Comparison of ENCODE assay signal across 14 cellular contexts in genomic region chr11:121448431-121448941, GRCh38. TPM values are rescaled to one million over a fixed set of nuclear protein-coding genes. Genes with fewer than 3 reads are reported as not detected.
A peak's percentile ranks its signal among the peaks of the same experiment; 100 is the strongest.
DNase-seq lines count a peak whose midpoint lies in the region; ATAC-seq, FAIRE-seq and TF ChIP-seq lines count a peak whose summit lies in the region.
"Had no signal": no experiment of that assay in that cellular context is flagged by ENCODE, and none has a peak within 500 bp of the region (broad histone marks: within the 10 kb centered on the region; RNA-seq: fewer than 3 reads in every experiment).

No MANE protein-coding gene starts in this region.

- H3K4me3 ChIP-seq in BLaER1 treated with 17β-estradiol and CSF1 and Interleukin-3, amounts not matched to agents 10 nM and 100 nM = no peak overlapping the region
- H3K4me3 ChIP-seq in SU-DHL-6 (ENCODE audit: insufficient read depth, low read length, poor library complexity, severe bottlenecking) = no peak overlapping the region
- H3K4me3 ChIP-seq in suprapubic skin = no peak overlapping the region
- H3K4me3 ChIP-seq: cardiac muscle cell, esophagus muscularis mucosa, sigmoid colon, uterus had no signal

- FAIRE-seq in GM18507 (lab: Jason Lieb, UNC) = peak; percentile 87

- WGBS in suprapubic skin = 78% methylated on average over 3 of the region's 3 CpGs

- no peak overlapping the region for H3K9ac ChIP-seq in BLaER1 treated with 17β-estradiol and CSF1 and Interleukin-3, amounts not matched to agents 10 nM and 100 nM
- peak overlapping the region; percentile 96 for H3K9ac ChIP-seq in SU-DHL-6 (ENCODE audit: low read length)

- no peak for DNase-seq in GM18507 (ENCODE audit: extremely low spot score, insufficient read length, low read depth)
- peak; percentile 73 for DNase-seq in islet precursor cell
- DNase-seq in NCI-H82 (lab: John Stamatoyannopoulos, UW) = no peak
- no peak for DNase-seq in suprapubic skin (ENCODE audit: low spot score in 2 of 2)
- DNase-seq in NCI-H82 treated with DMSO at 0.1 percent for 48 hours (lab: John Stamatoyannopoulos, UW; ENCODE audit: unreplicated experiment) = no peak
- DNase-seq: BE2C, NCI-H526 treated with DMSO at 0.1 percent for 48 hours, sigmoid colon, uterus had no signal

- H4K20me1 ChIP-seq in BLaER1 treated with 17β-estradiol and CSF1 and Interleukin-3, amounts not matched to agents 10 nM and 100 nM = no peaks in the 10 kb centered on the region
- no peaks in the 10 kb centered on the region for H4K20me1 ChIP-seq in SU-DHL-6 (ENCODE audit: low read depth, low read length)

- no peak for TF ChIP-seq EP300 in suprapubic skin (IDR thresholded peaks at IDR 0.05)

- peaks cover 0 to 8% (median 0%) of the 10 kb centered on the region in 11 experiments; a peak in 4 of 22 replicates for H3K9me3 ChIP-seq in BLaER1 treated with 17β-estradiol and CSF1 and Interleukin-3, amounts not matched to agents 10 nM and 100 nM (replicated peaks in 1 of 11)
- no peaks in the 10 kb centered on the region for H3K9me3 ChIP-seq in SU-DHL-6 (ENCODE audit: insufficient read depth, low read length)
- no peaks in the 10 kb centered on the region for H3K9me3 ChIP-seq in suprapubic skin
- H3K9me3 ChIP-seq: BE2C, esophagus muscularis mucosa, sigmoid colon, uterus had no signal

- no peaks in the 10 kb centered on the region for H3K36me3 ChIP-seq in BLaER1 treated with 17β-estradiol and CSF1 and Interleukin-3, amounts not matched to agents 10 nM and 100 nM
- H3K36me3 ChIP-seq in SU-DHL-6 (ENCODE audit: low read length) (peaks cover 6% of the 10 kb centered on the region; the same call in 1 of the 2 replicates), suprapubic skin (no peaks in the 10 kb centered on the region)
- H3K36me3 ChIP-seq: cardiac muscle cell, esophagus muscularis mucosa, sigmoid colon, uterus had no signal

- H3K27ac ChIP-seq in BLaER1 treated with 17β-estradiol and CSF1 and Interleukin-3, amounts not matched to agents 10 nM and 100 nM = peak overlapping the region in 5 of 11 experiments; percentile 6 to 52 (median 19); a peak in 7 of 22 replicates
- H3K27ac ChIP-seq in SU-DHL-6 (ENCODE audit: low read depth, low read length) = peak overlapping the region; percentile 98
- no peak overlapping the region for H3K27ac ChIP-seq in suprapubic skin
- H3K27ac ChIP-seq: cardiac muscle cell, esophagus muscularis mucosa, sigmoid colon, uterus had no signal

- no peaks in the 10 kb centered on the region for H3K9me2 ChIP-seq in SU-DHL-6 (replicated peaks; ENCODE audit: insufficient read depth, low read length)

- no peak for ATAC-seq in GM21381 (IDR thresholded peaks at IDR 0.05; ENCODE audit: unreplicated experiment)

- H3K27me3 ChIP-seq in BLaER1 treated with 17β-estradiol and CSF1 and Interleukin-3, amounts not matched to agents 10 nM and 100 nM = peaks cover 29 to 37% (median 31%) of the 10 kb centered on the region in 11 experiments
- H3K27me3 ChIP-seq in SU-DHL-6 (ENCODE audit: low read length) (no peaks in the 10 kb centered on the region), suprapubic skin (peaks cover 14% of the 10 kb centered on the region)
- H3K27me3 ChIP-seq: BE2C, cardiac muscle cell, sigmoid colon, uterus had no signal

- H3K79me2 ChIP-seq in SU-DHL-6 (ENCODE audit: insufficient read depth, low read length) = peaks cover 29% of the 10 kb centered on the region

- peaks cover 50 to 92% (median 74%) of the 10 kb centered on the region in 10 experiments for H3K4me1 ChIP-seq in BLaER1 treated with 17β-estradiol and CSF1 and Interleukin-3, amounts not matched to agents 10 nM and 100 nM
- peaks cover 27% of the 10 kb centered on the region for H3K4me1 ChIP-seq in suprapubic skin
- H3K4me1 ChIP-seq: uterus had no signal

- H2AFZ ChIP-seq in SU-DHL-6 (ENCODE audit: low read depth, low read length, severe bottlenecking) = no peak overlapping the region

- H3F3A ChIP-seq in SU-DHL-6 (ENCODE audit: insufficient read depth) = peaks cover 87% of the 10 kb centered on the region

- TF ChIP-seq CTCF in SU-DHL-6 (IDR thresholded peaks at IDR 0.05; ENCODE audit: insufficient read depth, low read length, poor library complexity, severe bottlenecking) (no peak), suprapubic skin (IDR thresholded peaks at IDR 0.05) (no peak)

- no peak for TF ChIP-seq POLR2A in suprapubic skin (IDR thresholded peaks at IDR 0.05)

- H3K4me2 ChIP-seq in BLaER1 treated with 17β-estradiol and CSF1 and Interleukin-3, amounts not matched to agents 10 nM and 100 nM = peak overlapping the region in 10 of 11 experiments; percentile 5 to 100 (median 52); a peak in 19 of 22 replicates
- H3K4me2 ChIP-seq in SU-DHL-6 (ENCODE audit: low read depth, low read length, poor library complexity, severe bottlenecking) = peak overlapping the region; percentile 83

RNA-seq across cellular contexts. Expression of gene SORL1, which starts 3.6 kb away (rescaled TPM):
- 10 to 100 TPM; 12.1 to 42.8 (median 21.0) TPM for total RNA-seq in suprapubic skin
